8 cellular contexts compared by ENCODE assay signal in the genomic region with DNA sequence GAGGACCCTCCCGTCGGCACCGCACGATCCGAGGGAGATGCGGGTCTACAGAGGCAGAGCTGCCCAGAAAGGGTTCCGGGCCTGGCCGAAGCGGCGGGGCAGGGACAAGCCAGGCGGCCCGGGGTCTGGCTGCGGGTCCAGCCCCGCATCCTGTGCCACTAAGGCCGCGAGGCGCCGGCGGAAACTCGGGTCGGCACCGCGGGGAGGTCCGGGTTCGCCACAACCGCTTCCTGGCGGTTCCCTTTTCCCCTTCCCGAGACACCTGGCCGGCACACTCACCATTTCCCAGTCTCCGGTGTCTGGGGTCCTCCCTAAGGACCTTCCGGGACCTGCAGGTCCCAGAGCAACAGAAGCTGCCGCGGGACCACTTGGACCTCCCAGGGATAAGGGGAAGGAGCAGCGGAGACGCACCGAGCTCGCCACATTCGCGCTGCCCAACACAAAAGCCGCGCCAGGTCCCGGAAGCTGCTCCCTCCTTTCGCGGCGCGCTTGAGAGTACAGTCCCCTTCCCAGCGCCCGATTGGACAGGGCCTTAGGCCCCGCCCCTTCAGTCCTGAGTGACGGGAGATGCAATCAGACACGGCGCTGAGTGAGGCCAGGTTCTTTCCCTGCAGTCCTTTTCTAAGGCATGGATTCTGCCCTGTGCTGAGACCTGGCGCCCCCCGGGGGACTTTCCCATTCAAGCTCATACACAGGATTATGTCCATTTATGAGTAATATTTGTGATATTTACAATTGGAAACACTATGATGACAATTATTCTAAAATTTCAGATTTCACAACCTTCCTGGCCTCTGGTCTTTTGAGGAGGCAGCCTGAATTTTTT. TPM values are rescaled to one million over a fixed set of nuclear protein-coding genes. Genes with fewer than 3 reads are reported as not detected.
DNase-seq lines count a peak whose midpoint lies in the region; ATAC-seq lines count a peak whose summit lies in the region.

A gene (minus strand): TSS at position 497 of the 826 bp plus-strand sequence. CDS start 215 bp downstream, at position 282.

- ATAC-seq in GM19395 (IDR thresholded peaks at IDR 0.05; ENCODE audit: unreplicated experiment) (peak; percentile 99), HG03558 (IDR thresholded peaks at IDR 0.05; ENCODE audit: extremely low read depth, unreplicated experiment) (peak; percentile 98)

- peaks cover 6% of the 10 kb centered on the region for H3K9me3 ChIP-seq in ectodermal cell (ENCODE audit: control insufficient read depth, low read length)

- WGBS in ectodermal cell, 2 experiments: 0% methylated on average over 52 of the region's 54 CpGs

- no peaks in the 10 kb centered on the region for H3K4me1 ChIP-seq in ectodermal cell (ENCODE audit: control insufficient read depth, insufficient read depth, low read length)

- H3K27me3 ChIP-seq in ectodermal cell (ENCODE audit: control insufficient read depth, insufficient read depth, low read length, poor library complexity, severe bottlenecking): no peaks in the 10 kb centered on the region

- H3K27ac ChIP-seq in ectodermal cell (ENCODE audit: insufficient read depth, low read depth, low read length, poor library complexity, severe bottlenecking): peak within 1 kb of the TSS; percentile 87

- peak within 1 kb of the TSS; percentile 89 for H3K4me3 ChIP-seq in ectodermal cell (ENCODE audit: insufficient read depth, low read depth, low read length)

- peaks cover 12% of the 10 kb centered on the region for H3K36me3 ChIP-seq in ectodermal cell (ENCODE audit: control insufficient read depth, insufficient read depth, low read length)

- peak; percentile 93 for DNase-seq in CD1c-positive myeloid dendritic cell (ENCODE audit: extremely low spot score)
- DNase-seq in NCI-H748 (lab: John Stamatoyannopoulos, UW; ENCODE audit: unreplicated experiment): peak; percentile 97
- DNase-seq in activated CD4-positive, alpha-beta T cell treated with anti-CD3 and anti-CD28 coated beads, Interleukin-2, amount 50 U/mL, for 48 hours: peak; percentile 93 to 96
- DNase-seq in lung microvascular endothelial cell (ENCODE audit: low read depth in 2 of 2): peak; percentile 95 to 97
- DNase-seq in stimulated activated CD4-positive, alpha-beta T cell treated with anti-CD3 and anti-CD28 coated beads, TNF-alpha, amount 100 ng/mL, for 4 hours (ENCODE audit: low read depth in 3 of 3): peak; percentile 73 to 79 (median 78)

RNA-seq across cellular contexts. Expression of the gene that starts here (rescaled TPM):
- polyA plus RNA-seq in ectodermal cell (2013, experiment 1 of 4): 18.1 TPM
- 19.6 TPM for polyA plus RNA-seq in ectodermal cell (2013, experiment 2 of 4)
- polyA plus RNA-seq in ectodermal cell (2013, experiment 3 of 4): 16.5 TPM
- polyA plus RNA-seq in ectodermal cell (2013, experiment 4 of 4): 18.9 TPM
- 4.4 and 7.5 TPM in 2 replicates for total RNA-seq in lung microvascular endothelial cell

Comparison
In these comparisons a context has a peak if more than half of its experiments do, and no peak if none do; other contexts are left out.
1. Peak in every context shown above with its lines: DNase-seq, ATAC-seq, H3K4me3 ChIP-seq and H3K27ac ChIP-seq.